1 cellular context compared by ENCODE assay signal in the genomic region with DNA sequence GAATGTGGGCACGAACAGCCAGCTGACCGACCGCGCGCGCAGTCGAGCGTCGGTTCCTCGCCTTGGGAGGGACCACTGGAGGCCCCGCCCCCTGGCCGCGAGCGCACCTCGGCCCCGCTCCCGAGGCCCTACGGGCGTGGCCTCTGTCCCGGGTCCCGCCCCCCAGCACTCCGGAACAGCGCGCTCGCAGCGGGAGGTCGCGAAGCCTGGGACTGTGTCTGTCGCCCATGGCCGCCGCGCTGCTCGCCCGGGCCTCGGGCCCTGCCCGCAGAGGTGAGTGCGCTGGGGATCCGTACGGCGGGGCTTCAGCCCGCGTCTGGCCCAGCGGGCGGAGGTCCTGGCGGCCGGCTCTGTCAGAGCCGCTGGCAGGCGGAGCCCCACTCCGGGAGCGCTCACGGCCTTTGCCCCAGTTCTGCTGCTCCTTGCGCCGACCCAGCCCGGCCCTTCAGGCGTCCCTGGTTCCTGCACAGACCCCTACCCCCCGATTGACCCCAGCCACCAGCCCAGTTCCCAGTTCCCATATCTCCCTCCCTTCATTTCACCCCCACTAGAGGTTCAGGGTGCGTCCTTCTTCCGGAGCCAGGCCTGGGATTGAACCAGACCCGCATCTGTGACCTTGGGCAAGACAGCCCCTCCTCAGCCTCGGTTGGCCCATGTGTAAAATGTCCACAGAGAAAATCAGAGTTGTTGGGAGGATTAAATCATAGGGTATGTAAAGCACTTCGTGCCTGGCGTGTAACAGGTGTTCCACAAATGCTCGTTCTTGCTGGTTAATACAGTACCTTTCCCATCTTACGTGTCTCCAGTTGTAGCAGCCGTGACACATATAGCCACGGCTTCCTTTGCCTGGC.
TF ChIP-seq lines count a peak whose summit lies in the region.

A gene with protein sequence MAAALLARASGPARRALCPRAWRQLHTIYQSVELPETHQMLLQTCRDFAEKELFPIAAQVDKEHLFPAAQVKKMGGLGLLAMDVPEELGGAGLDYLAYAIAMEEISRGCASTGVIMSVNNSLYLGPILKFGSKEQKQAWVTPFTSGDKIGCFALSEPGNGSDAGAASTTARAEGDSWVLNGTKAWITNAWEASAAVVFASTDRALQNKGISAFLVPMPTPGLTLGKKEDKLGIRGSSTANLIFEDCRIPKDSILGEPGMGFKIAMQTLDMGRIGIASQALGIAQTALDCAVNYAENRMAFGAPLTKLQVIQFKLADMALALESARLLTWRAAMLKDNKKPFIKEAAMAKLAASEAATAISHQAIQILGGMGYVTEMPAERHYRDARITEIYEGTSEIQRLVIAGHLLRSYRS (plus strand): TSS at position 168 of the 851 bp plus-strand sequence. CDS start 60 bp downstream, at position 228.

TF ChIP-seq in HepG2, 621 proteins besides CTCF, POLR2A, EP300 and RAD21 (continued from another document and continues in another):
- TF ChIP-seq, protein P1, sequence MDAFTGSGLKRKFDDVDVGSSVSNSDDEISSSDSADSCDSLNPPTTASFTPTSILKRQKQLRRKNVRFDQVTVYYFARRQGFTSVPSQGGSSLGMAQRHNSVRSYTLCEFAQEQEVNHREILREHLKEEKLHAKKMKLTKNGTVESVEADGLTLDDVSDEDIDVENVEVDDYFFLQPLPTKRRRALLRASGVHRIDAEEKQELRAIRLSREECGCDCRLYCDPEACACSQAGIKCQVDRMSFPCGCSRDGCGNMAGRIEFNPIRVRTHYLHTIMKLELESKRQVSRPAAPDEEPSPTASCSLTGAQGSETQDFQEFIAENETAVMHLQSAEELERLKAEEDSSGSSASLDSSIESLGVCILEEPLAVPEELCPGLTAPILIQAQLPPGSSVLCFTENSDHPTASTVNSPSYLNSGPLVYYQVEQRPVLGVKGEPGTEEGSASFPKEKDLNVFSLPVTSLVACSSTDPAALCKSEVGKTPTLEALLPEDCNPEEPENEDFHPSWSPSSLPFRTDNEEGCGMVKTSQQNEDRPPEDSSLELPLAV (CRISPR knock-in tag; conservative IDR thresholded peaks at IDR 0.05; ENCODE audit: low read depth), result no peak
- no peak for TF ChIP-seq ZNF713 (CRISPR knock-in tag; IDR thresholded peaks at IDR 0.05)
- TF ChIP-seq ZNF350 (CRISPR knock-in tag; IDR thresholded peaks at IDR 0.05; ENCODE audit: borderline replicate concordance, low read depth), result no peak
- no peak for TF ChIP-seq NR2F2 (IDR thresholded peaks at IDR 0.05; ENCODE audit: borderline replicate concordance, low read depth)
- no peak for TF ChIP-seq ZNF546 (CRISPR knock-in tag; conservative IDR thresholded peaks at IDR 0.05)
- TF ChIP-seq MTF2 (CRISPR knock-in tag; IDR thresholded peaks at IDR 0.05; ENCODE audit: borderline replicate concordance), result no peak
- TF ChIP-seq, protein P2, sequence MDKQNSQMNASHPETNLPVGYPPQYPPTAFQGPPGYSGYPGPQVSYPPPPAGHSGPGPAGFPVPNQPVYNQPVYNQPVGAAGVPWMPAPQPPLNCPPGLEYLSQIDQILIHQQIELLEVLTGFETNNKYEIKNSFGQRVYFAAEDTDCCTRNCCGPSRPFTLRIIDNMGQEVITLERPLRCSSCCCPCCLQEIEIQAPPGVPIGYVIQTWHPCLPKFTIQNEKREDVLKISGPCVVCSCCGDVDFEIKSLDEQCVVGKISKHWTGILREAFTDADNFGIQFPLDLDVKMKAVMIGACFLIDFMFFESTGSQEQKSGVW (CRISPR knock-in tag; IDR thresholded peaks at IDR 0.05; ENCODE audit: borderline replicate concordance), result no peak
- 0 out of 2 replicates have a peak, but pooled peaks have one; percentile 49 for TF ChIP-seq RARG (CRISPR knock-in tag; IDR thresholded peaks at IDR 0.05; ENCODE audit: low read depth)
- TF ChIP-seq ZBTB7A (CRISPR knock-in tag; IDR thresholded peaks at IDR 0.05), result peak; percentile 20; the same call in 1 of the 2 replicates
- TF ChIP-seq HOXA3 (CRISPR knock-in tag; IDR thresholded peaks at IDR 0.05), result peak; percentile 56
- TF ChIP-seq ZNF678 (CRISPR knock-in tag; IDR thresholded peaks at IDR 0.05), result no peak
- TF ChIP-seq, protein P3, sequence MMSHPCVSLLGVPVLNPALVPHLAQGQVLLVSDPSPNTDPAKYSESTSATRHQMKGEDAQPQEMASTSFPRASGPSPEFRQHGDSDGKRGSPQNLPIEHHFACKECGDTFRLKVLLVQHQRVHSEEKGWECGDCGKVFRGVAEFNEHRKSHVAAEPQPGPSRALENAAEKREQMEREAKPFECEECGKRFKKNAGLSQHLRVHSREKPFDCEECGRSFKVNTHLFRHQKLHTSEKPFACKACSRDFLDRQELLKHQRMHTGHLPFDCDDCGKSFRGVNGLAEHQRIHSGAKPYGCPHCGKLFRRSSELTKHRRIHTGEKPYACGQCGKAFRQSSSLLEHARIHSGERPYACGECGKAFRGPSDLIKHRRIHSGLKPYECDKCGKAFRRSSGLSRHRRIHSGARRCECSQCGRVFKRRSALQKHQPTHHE (CRISPR knock-in tag; IDR thresholded peaks at IDR 0.05; ENCODE audit: borderline replicate concordance), result no peak
- TF ChIP-seq CHCHD3 (CRISPR knock-in tag; IDR thresholded peaks at IDR 0.05), result no peak
- TF ChIP-seq RFX1 (IDR thresholded peaks at IDR 0.05), result no peak
- no peak for TF ChIP-seq ZNF136 (CRISPR knock-in tag; IDR thresholded peaks at IDR 0.05; ENCODE audit: low read depth)
- TF ChIP-seq ZNF234 (CRISPR knock-in tag; conservative IDR thresholded peaks at IDR 0.05), result no peak
- TF ChIP-seq ZNF773 (CRISPR knock-in tag; IDR thresholded peaks at IDR 0.05; ENCODE audit: borderline replicate concordance), result peak; percentile 72; the same call in 1 of the 2 replicates
- TF ChIP-seq ZSCAN22 (CRISPR knock-in tag; IDR thresholded peaks at IDR 0.05), result no peak
- no peak for TF ChIP-seq ZNF251 (CRISPR knock-in tag; IDR thresholded peaks at IDR 0.05)
- TF ChIP-seq, protein P4, sequence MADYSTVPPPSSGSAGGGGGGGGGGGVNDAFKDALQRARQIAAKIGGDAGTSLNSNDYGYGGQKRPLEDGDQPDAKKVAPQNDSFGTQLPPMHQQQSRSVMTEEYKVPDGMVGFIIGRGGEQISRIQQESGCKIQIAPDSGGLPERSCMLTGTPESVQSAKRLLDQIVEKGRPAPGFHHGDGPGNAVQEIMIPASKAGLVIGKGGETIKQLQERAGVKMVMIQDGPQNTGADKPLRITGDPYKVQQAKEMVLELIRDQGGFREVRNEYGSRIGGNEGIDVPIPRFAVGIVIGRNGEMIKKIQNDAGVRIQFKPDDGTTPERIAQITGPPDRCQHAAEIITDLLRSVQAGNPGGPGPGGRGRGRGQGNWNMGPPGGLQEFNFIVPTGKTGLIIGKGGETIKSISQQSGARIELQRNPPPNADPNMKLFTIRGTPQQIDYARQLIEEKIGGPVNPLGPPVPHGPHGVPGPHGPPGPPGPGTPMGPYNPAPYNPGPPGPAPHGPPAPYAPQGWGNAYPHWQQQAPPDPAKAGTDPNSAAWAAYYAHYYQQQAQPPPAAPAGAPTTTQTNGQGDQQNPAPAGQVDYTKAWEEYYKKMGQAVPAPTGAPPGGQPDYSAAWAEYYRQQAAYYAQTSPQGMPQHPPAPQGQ (CRISPR knock-in tag; IDR thresholded peaks at IDR 0.05; ENCODE audit: borderline replicate concordance), result no peak
- TF ChIP-seq ZNF30 (CRISPR knock-in tag; IDR thresholded peaks at IDR 0.05), result no peak
- TF ChIP-seq ZNF891 (CRISPR knock-in tag; IDR thresholded peaks at IDR 0.05), result peak; percentile 74; the same call in 1 of the 2 replicates
- TF ChIP-seq, protein P5, sequence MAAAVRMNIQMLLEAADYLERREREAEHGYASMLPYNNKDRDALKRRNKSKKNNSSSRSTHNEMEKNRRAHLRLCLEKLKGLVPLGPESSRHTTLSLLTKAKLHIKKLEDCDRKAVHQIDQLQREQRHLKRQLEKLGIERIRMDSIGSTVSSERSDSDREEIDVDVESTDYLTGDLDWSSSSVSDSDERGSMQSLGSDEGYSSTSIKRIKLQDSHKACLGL (CRISPR knock-in tag; IDR thresholded peaks at IDR 0.05), result no peak
- no peak for TF ChIP-seq ZNF7 (CRISPR knock-in tag; IDR thresholded peaks at IDR 0.05)
- TF ChIP-seq ARID2 (CRISPR knock-in tag; IDR thresholded peaks at IDR 0.05; ENCODE audit: borderline replicate concordance), result no peak
- TF ChIP-seq EHMT2 (IDR thresholded peaks at IDR 0.05; ENCODE audit: borderline replicate concordance, low read depth, low read length), result no peak
- TF ChIP-seq, protein P6, sequence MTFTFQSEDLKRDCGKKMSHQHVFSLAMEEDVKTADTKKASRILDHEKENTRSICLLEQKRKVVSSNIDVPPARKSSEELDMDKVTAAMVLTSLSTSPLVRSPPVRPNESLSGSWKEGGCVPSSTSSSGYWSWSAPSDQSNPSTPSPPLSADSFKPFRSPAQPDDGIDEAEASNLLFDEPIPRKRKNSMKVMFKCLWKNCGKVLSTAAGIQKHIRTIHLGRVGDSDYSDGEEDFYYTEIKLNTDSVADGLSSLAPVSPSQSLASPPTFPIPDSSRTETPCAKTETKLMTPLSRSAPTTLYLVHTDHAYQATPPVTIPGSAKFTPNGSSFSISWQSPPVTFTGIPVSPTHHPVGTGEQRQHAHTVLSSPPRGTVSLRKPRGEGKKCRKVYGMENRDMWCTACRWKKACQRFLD (CRISPR knock-in tag; IDR thresholded peaks at IDR 0.05; ENCODE audit: borderline replicate concordance), result no peak
- TF ChIP-seq, protein P7, sequence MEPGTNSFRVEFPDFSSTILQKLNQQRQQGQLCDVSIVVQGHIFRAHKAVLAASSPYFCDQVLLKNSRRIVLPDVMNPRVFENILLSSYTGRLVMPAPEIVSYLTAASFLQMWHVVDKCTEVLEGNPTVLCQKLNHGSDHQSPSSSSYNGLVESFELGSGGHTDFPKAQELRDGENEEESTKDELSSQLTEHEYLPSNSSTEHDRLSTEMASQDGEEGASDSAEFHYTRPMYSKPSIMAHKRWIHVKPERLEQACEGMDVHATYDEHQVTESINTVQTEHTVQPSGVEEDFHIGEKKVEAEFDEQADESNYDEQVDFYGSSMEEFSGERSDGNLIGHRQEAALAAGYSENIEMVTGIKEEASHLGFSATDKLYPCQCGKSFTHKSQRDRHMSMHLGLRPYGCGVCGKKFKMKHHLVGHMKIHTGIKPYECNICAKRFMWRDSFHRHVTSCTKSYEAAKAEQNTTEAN (CRISPR knock-in tag; conservative IDR thresholded peaks at IDR 0.05), result no peak; the same call in 1 of the 2 replicates
- TF ChIP-seq ZNF703 (CRISPR knock-in tag; IDR thresholded peaks at IDR 0.05; ENCODE audit: borderline replicate concordance), result no peak
- peak; percentile 97 for TF ChIP-seq PPARG (CRISPR knock-in tag; conservative IDR thresholded peaks at IDR 0.05)
- no peak for TF ChIP-seq AHR (CRISPR knock-in tag; IDR thresholded peaks at IDR 0.05)
- TF ChIP-seq TSC22D2 (CRISPR knock-in tag; IDR thresholded peaks at IDR 0.05; ENCODE audit: borderline replicate concordance), result no peak
- no peak for TF ChIP-seq FOXK2 (IDR thresholded peaks at IDR 0.05)
- TF ChIP-seq GPN1 (CRISPR knock-in tag; IDR thresholded peaks at IDR 0.05; ENCODE audit: borderline replicate concordance), result no peak
- TF ChIP-seq, protein P8, sequence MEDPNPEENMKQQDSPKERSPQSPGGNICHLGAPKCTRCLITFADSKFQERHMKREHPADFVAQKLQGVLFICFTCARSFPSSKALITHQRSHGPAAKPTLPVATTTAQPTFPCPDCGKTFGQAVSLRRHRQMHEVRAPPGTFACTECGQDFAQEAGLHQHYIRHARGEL (CRISPR knock-in tag; IDR thresholded peaks at IDR 0.05), result no peak
- TF ChIP-seq ZKSCAN5 (CRISPR knock-in tag; IDR thresholded peaks at IDR 0.05), result no peak
- TF ChIP-seq AGO1 (IDR thresholded peaks at IDR 0.05; ENCODE audit: low read depth, low read length, poor library complexity, severe bottlenecking), result no peak
- TF ChIP-seq HHEX (CRISPR knock-in tag; IDR thresholded peaks at IDR 0.05), result no peak
- no peak for TF ChIP-seq SMYD3 (CRISPR knock-in tag; IDR thresholded peaks at IDR 0.05)
- TF ChIP-seq BCL6 (CRISPR knock-in tag; IDR thresholded peaks at IDR 0.05), result no peak
- TF ChIP-seq, protein P9, sequence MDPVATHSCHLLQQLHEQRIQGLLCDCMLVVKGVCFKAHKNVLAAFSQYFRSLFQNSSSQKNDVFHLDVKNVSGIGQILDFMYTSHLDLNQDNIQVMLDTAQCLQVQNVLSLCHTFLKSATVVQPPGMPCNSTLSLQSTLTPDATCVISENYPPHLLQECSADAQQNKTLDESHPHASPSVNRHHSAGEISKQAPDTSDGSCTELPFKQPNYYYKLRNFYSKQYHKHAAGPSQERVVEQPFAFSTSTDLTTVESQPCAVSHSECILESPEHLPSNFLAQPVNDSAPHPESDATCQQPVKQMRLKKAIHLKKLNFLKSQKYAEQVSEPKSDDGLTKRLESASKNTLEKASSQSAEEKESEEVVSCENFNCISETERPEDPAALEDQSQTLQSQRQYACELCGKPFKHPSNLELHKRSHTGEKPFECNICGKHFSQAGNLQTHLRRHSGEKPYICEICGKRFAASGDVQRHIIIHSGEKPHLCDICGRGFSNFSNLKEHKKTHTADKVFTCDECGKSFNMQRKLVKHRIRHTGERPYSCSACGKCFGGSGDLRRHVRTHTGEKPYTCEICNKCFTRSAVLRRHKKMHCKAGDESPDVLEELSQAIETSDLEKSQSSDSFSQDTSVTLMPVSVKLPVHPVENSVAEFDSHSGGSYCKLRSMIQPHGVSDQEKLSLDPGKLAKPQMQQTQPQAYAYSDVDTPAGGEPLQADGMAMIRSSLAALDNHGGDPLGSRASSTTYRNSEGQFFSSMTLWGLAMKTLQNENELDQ (CRISPR knock-in tag; IDR thresholded peaks at IDR 0.05; ENCODE audit: borderline replicate concordance), result no peak
- TF ChIP-seq, protein P10, sequence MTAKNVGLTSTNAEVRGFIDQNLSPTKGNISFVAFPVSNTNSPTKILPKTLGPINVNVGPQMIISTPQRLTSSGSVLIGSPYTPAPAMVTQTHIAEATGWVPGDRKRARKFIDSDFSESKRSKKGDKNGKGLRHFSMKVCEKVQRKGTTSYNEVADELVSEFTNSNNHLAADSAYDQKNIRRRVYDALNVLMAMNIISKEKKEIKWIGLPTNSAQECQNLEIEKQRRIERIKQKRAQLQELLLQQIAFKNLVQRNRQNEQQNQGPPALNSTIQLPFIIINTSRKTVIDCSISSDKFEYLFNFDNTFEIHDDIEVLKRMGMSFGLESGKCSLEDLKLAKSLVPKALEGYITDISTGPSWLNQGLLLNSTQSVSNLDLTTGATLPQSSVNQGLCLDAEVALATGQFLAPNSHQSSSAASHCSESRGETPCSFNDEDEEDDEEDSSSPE (CRISPR knock-in tag; IDR thresholded peaks at IDR 0.05), result peak; percentile 66; the same call in 1 of the 2 replicates
- TF ChIP-seq PHF21A (CRISPR knock-in tag; IDR thresholded peaks at IDR 0.05), result no peak
- TF ChIP-seq SRSF4 (IDR thresholded peaks at IDR 0.05; ENCODE audit: low read depth, low read length, poor library complexity, severe bottlenecking), result no peak
- TF ChIP-seq, protein P11, sequence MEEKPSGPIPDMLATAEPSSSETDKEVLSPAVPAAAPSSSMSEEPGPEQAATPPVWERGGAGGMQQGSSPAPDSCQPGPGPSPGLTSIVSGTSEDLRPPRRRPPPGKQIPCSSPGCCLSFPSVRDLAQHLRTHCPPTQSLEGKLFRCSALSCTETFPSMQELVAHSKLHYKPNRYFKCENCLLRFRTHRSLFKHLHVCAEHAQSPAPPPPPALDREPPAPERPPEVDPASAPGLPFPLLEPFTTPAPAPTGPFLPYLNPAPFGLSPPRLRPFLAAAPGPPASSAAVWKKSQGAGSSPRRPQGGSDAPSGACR (CRISPR knock-in tag; IDR thresholded peaks at IDR 0.05), result peak; percentile 77; the same call in 1 of the 2 replicates
